Comparison of ENCODE assay signal across 8 cellular contexts in genomic region chr3:56467801-56468183, GRCh38. TPM values are rescaled to one million over a fixed set of nuclear protein-coding genes. Genes with fewer than 3 reads are reported as not detected.
DNase-seq lines count a peak whose midpoint lies in the region; ATAC-seq, FAIRE-seq and TF ChIP-seq lines count a peak whose summit lies in the region.

No MANE protein-coding gene starts in this region.

- 3% methylated on average over 27 to 28 of the region's 28 CpGs for WGBS in sigmoid colon, 2 donors

- peak overlapping the region; percentile 59 for H3K27ac ChIP-seq in cardiac muscle cell
- H3K27ac ChIP-seq in sigmoid colon, result no peak overlapping the region
- no peak overlapping the region for H3K27ac ChIP-seq in effector memory CD4-positive, alpha-beta T cell (ENCODE audit: insufficient read depth, low read length, poor library complexity, severe bottlenecking)

- H3K9me3 ChIP-seq in T-helper 17 cell (ENCODE audit: control insufficient read depth, low read length, poor library complexity, severe bottlenecking), result no peaks in the 10 kb centered on the region
- no peaks in the 10 kb centered on the region for H3K9me3 ChIP-seq in cardiac muscle cell (ENCODE audit: low read depth)
- H3K9me3 ChIP-seq in sigmoid colon, result no peaks in the 10 kb centered on the region
- no peaks in the 10 kb centered on the region for H3K9me3 ChIP-seq in effector memory CD4-positive, alpha-beta T cell (ENCODE audit: control insufficient read depth, low read length)

- no peaks in the 10 kb centered on the region for H3K27me3 ChIP-seq in cardiac muscle cell
- peaks cover 3 to 34% (median 25%) of the 10 kb centered on the region in 3 donors for H3K27me3 ChIP-seq in sigmoid colon
- H3K27me3 ChIP-seq in effector memory CD4-positive, alpha-beta T cell (replicated peaks; ENCODE audit: control insufficient read depth, insufficient read depth, low read length, poor library complexity, severe bottlenecking), result peaks cover 8% of the 10 kb centered on the region

- no peak for TF ChIP-seq EP300 in sigmoid colon (IDR thresholded peaks at IDR 0.05)

- H3K4me1 ChIP-seq in cardiac muscle cell (ENCODE audit: low read depth) (no peaks in the 10 kb centered on the region), sigmoid colon (peaks cover 0 to 18% (median 13%) of the 10 kb centered on the region in 4 donors)
- peaks cover 10% of the 10 kb centered on the region for H3K4me1 ChIP-seq in effector memory CD4-positive, alpha-beta T cell (ENCODE audit: control insufficient read depth, insufficient read depth, low read length, poor library complexity, severe bottlenecking)

- DNase-seq in ELR (ENCODE audit: low read depth) (peak; percentile 2), T-helper 17 cell (no peak), cardiac muscle cell (ENCODE audit: low read depth in 1 of 2, low spot score in 1 of 2) (peak in 1 of 2 donors; percentile 67), sigmoid colon (no peak), NCI-H187 (lab: John Stamatoyannopoulos, UW) (no peak), RCC 7860 (ENCODE audit: low spot score) (no peak)
- no peak for DNase-seq in effector memory CD4-positive, alpha-beta T cell

- H3K4me3 ChIP-seq in cardiac muscle cell (peak overlapping the region; percentile 75), sigmoid colon (peak overlapping the region; percentile 26 to 56 (median 48))
- no peak overlapping the region for H3K4me3 ChIP-seq in effector memory CD4-positive, alpha-beta T cell (ENCODE audit: insufficient read depth, low read depth, low read length, poor library complexity, severe bottlenecking)

- no peak overlapping the region for H3K27ac Mint-ChIP-seq in T-helper 17 cell

- TF ChIP-seq CTCF in cardiac muscle cell (IDR thresholded peaks at IDR 0.05; ENCODE audit: low read depth, low read length), result no peak
- TF ChIP-seq CTCF in sigmoid colon (IDR thresholded peaks at IDR 0.05), result no peak

- intact Hi-C loops in sigmoid colon (cut with DNase I), result no loop called here

- H3K4me3 Mint-ChIP-seq in T-helper 17 cell, result peak overlapping the region; percentile 46

- FAIRE-seq in RCC 7860 (lab: Jason Lieb, UNC), result no peak

- no peak for TF ChIP-seq POLR2A in sigmoid colon (IDR thresholded peaks at IDR 0.05)

- no peaks in the 10 kb centered on the region for H3K4me1 Mint-ChIP-seq in T-helper 17 cell

- ATAC-seq in T-helper 17 cell (no peak), HG02798 (IDR thresholded peaks at IDR 0.05; ENCODE audit: poor library complexity, unreplicated experiment) (no peak)

- H3K36me3 ChIP-seq in cardiac muscle cell (no peaks in the 10 kb centered on the region), sigmoid colon (no peaks in the 10 kb centered on the region)
- no peaks in the 10 kb centered on the region for H3K36me3 ChIP-seq in effector memory CD4-positive, alpha-beta T cell (ENCODE audit: control insufficient read depth, insufficient read depth, low read length)

- H3K27me3 Mint-ChIP-seq in T-helper 17 cell, result peaks cover 81% of the 10 kb centered on the region

- no peaks in the 10 kb centered on the region for H3K36me3 Mint-ChIP-seq in T-helper 17 cell (ENCODE audit: low read depth)

RNA-seq across cellular contexts. Expression of gene ERC2, which starts 0.5 kb away (rescaled TPM):
- total RNA-seq in T-helper 17 cell (under 1 TPM in 1 of 2 donors, not detected in 1; 0.21 TPM), cardiac muscle cell (8.5 and 29.0 TPM in 2 replicates), sigmoid colon (1 to 10 TPM in 3 of 4 donors, under 1 TPM in 1; 0.83 to 5.7 (median 2.0) TPM)
- polyA plus RNA-seq in cardiac muscle cell (18.1 and 18.4 TPM in 2 replicates), sigmoid colon (under 1 TPM in 1 of 3 donors, not detected in 2; 0.52 TPM)
